In the genomic region with DNA sequence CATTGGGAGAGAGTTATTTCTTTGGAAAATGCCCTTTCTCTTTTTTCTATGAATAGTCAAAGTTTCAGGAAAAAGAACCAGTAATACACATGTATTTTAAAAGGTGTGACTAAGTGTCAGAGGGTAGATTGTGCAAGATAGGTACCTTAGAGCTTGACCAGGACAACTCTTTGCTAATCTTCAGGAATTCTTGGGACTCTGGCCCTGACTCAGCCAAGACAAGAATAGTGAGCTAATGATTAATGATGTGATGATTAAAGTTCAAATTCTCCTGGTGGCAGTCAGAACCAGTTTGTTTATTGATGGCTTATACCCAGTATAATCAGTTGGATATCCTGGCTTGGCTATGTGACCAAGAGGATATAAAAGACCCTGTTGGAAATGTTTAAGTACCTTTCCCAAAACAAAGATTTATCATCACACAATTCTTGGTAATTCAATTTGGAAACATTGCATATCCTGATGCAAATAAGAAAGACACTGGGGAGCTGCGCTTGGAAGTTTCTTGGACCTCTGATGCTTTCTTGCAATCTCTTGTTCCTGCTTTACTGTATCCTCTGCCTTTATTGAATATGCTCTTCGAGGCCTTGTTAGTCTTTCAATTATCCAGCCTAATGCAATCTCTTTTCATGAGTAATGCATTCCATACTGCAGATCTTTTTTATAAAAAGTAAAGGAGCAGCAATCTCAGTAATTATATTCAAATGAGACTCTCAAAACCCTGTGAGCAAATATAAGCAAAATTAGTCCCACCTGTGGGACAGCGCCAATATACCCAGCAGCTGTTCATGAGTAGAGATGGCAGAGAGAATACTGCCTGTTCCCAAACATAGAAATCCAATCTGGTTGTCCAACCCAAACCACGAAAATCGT, we compare ENCODE assay signal across 17 cellular contexts. TPM values are rescaled to one million over a fixed set of nuclear protein-coding genes. Genes with fewer than 3 reads are reported as not detected.
A peak's percentile ranks its signal among the peaks of the same experiment; 100 is the strongest.
DNase-seq lines count a peak whose midpoint lies in the region; ATAC-seq and TF ChIP-seq lines count a peak whose summit lies in the region.
"Had no signal": no experiment of that assay in that cellular context is flagged by ENCODE, and none has a peak within 500 bp of the region (broad histone marks: within the 10 kb centered on the region; RNA-seq: fewer than 3 reads in every experiment).

No MANE protein-coding gene starts in this region.

- H3K36me3 ChIP-seq in gastroesophageal sphincter: no peaks in the 10 kb centered on the region
- H3K36me3 ChIP-seq: heart left ventricle, right atrium auricular region, suprapubic skin had no signal

- peak overlapping the region in 3 of 4 donors; percentile 31 to 47 (median 42) for H3K27ac ChIP-seq in gastroesophageal sphincter
- no peak overlapping the region for H3K27ac ChIP-seq in substantia nigra (ENCODE audit: low read depth, low read length, poor library complexity, severe bottlenecking)
- H3K27ac ChIP-seq: heart left ventricle, HL-60, right atrium auricular region, suprapubic skin had no signal

- 34 to 55% methylated on average over 4 to 5 of the region's 5 CpGs for WGBS in gastroesophageal sphincter (ENCODE audit: low coverage in 1 of 2), 2 donors

- ATAC-seq in SK-N-SH treated with all-trans-retinoic acid at 6 μM for 48 hours (peak; percentile 53), gastroesophageal sphincter (peak; percentile 24)
- ATAC-seq: heart left ventricle, T-cell had no signal

- H3K4me3 ChIP-seq in gastroesophageal sphincter: no peak overlapping the region
- H3K4me3 ChIP-seq: heart left ventricle, right atrium auricular region, suprapubic skin had no signal

- no peaks in the 10 kb centered on the region for H3K27me3 ChIP-seq in gastroesophageal sphincter
- H3K27me3 ChIP-seq: heart left ventricle, right atrium auricular region, suprapubic skin had no signal

- DNase-seq in HS-5 (ENCODE audit: low read depth): peak; percentile 86
- DNase-seq in renal cortical epithelial cell (ENCODE audit: low read depth): peak; percentile 99
- DNase-seq in substantia nigra (lab: John Stamatoyannopoulos, UW): no peak
- no peak for DNase-seq in activated CD4-positive, alpha-beta T cell treated with anti-CD3 and anti-CD28 coated beads for 48 hours
- no peak for DNase-seq in NCI-H187 (lab: John Stamatoyannopoulos, UW)
- DNase-seq in NCI-H2227 (lab: John Stamatoyannopoulos, UW; ENCODE audit: unreplicated experiment): no peak
- DNase-seq: activated CD4-positive, alpha-beta memory T cell treated with anti-CD3 and anti-CD28 coated beads for 36 hours; activated naive CD4-positive, alpha-beta T cell treated with Interleukin-2 at 50 U/mL for 16 hours; heart left ventricle; NCI-H1417 treated with DMSO at 0.1 percent for 48 hours; T-cell had no signal

- no peak for TF ChIP-seq CTCF in gastroesophageal sphincter (IDR thresholded peaks at IDR 0.05)

- no peaks in the 10 kb centered on the region for H3K9me3 ChIP-seq in gastroesophageal sphincter
- H3K9me3 ChIP-seq: right atrium auricular region, suprapubic skin had no signal

- TF ChIP-seq EP300 in gastroesophageal sphincter (IDR thresholded peaks at IDR 0.05): no peak

- peaks cover 2 to 21% (median 17%) of the 10 kb centered on the region in 3 donors for H3K4me1 ChIP-seq in gastroesophageal sphincter
- H3K4me1 ChIP-seq: right atrium auricular region had no signal

- no peak for TF ChIP-seq POLR2A in gastroesophageal sphincter (IDR thresholded peaks at IDR 0.05)

TF ChIP-seq in SK-N-SH treated with all-trans-retinoic acid at 6 μM for 48 hours, 23 proteins besides CTCF, POLR2A, EP300 and RAD21:
- TF ChIP-seq ZNF565 (CRISPR knock-in tag; conservative IDR thresholded peaks at IDR 0.05; ENCODE audit: low read depth) (no peak), ZFP30 (CRISPR knock-in tag; IDR thresholded peaks at IDR 0.05) (no peak), RARB (CRISPR knock-in tag; IDR thresholded peaks at IDR 0.05) (no peak), TCF4 (CRISPR knock-in tag; IDR thresholded peaks at IDR 0.05; ENCODE audit: borderline replicate concordance) (no peak), CSDC2 (CRISPR knock-in tag; IDR thresholded peaks at IDR 0.05) (no peak), ZC3H10 (CRISPR knock-in tag; IDR thresholded peaks at IDR 0.05) (no peak), ZNF8 (CRISPR knock-in tag; IDR thresholded peaks at IDR 0.05) (no peak), ARNTL (CRISPR knock-in tag; IDR thresholded peaks at IDR 0.05; ENCODE audit: borderline replicate concordance, low read depth) (no peak), SNAI2 (CRISPR knock-in tag; IDR thresholded peaks at IDR 0.05) (no peak), ISL1 (CRISPR knock-in tag; IDR thresholded peaks at IDR 0.05) (no peak; the same call in 1 of the 2 replicates)
- TF ChIP-seq, protein P1, sequence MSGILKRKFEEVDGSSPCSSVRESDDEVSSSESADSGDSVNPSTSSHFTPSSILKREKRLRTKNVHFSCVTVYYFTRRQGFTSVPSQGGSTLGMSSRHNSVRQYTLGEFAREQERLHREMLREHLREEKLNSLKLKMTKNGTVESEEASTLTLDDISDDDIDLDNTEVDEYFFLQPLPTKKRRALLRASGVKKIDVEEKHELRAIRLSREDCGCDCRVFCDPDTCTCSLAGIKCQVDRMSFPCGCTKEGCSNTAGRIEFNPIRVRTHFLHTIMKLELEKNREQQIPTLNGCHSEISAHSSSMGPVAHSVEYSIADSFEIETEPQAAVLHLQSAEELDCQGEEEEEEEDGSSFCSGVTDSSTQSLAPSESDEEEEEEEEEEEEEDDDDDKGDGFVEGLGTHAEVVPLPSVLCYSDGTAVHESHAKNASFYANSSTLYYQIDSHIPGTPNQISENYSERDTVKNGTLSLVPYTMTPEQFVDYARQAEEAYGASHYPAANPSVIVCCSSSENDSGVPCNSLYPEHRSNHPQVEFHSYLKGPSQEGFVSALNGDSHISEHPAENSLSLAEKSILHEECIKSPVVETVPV (CRISPR knock-in tag; IDR thresholded peaks at IDR 0.05): no peak

RNA-seq across cellular contexts. Expression of a gene that starts 48.0 kb away (rescaled TPM):
- total RNA-seq in gastroesophageal sphincter (10 to 100 TPM in 2 of 4 donors, 1 to 10 TPM in 2; 4.3 to 11.7 (median 9.6) TPM), renal cortical epithelial cell (0.52 and 3.8 TPM in 2 replicates)

RNA-seq across cellular contexts. Expression of a gene that starts 49.5 kb away (rescaled TPM):
- under 1 TPM in 3 of 4 donors, not detected in 1; 0.12 to 0.62 (median 0.57) TPM for total RNA-seq in gastroesophageal sphincter
- total RNA-seq in renal cortical epithelial cell: not detected in 2 replicates
- total RNA-seq: activated CD4-positive, alpha-beta memory T cell treated with anti-CD3 and anti-CD28 coated beads for 36 hours; Daoy; T-cell had no signal

Comparison
In these comparisons a context has a peak if more than half of its experiments do, and no peak if none do; other contexts are left out.
1. DNase-seq: peak in HS-5 (single experiment) and renal cortical epithelial cell (single experiment); none in substantia nigra (0 of 49), activated CD4-positive, alpha-beta T cell treated with anti-CD3 and anti-CD28 coated beads for 48 hours (single experiment), NCI-H187 (0 of 2) and NCI-H2227 (single experiment).